Comparison of ENCODE assay signal across 3 cellular contexts in the genomic region with DNA sequence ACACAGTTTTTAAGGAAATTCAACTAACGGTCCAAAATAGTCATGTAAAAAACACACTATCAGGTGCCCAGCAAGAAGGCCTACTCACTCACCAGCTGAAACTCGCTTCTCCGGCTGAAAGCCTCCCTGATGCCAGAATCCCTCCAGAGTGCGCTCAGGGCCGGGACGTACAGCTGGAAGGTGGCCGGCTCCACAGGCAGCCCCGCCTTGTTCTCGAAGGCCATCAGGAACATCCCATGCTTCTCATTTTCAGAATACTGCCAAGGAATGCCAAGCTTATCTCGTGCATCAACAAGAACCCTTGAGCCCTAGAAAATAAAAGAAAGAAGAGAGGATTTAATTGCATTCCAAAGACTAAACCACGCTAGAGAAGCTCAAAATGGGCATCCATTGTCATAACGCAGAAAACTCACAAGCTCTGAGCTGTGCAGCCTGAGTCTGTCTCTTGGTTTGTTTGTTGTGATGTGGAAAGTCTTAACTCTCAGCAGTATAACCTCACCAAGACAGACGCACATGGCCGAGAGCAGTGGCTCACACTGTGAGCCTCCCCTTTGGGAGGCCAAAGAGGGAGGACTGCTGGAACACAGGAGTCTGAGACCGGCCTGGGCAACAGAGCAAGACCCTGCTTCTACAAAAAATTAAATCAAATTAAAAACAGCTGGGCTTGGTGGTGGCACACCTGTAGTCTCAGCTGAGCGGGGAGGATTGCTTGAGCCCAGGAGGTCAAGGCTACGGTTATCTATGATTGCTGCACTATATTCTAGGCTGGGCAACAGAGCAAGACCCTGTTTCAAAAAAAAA.
TF ChIP-seq lines count a peak whose summit lies in the region.

No MANE protein-coding gene starts in this region.

TF ChIP-seq in SK-N-SH treated with all-trans-retinoic acid at 6 μM for 48 hours, 23 proteins besides CTCF, POLR2A, EP300 and RAD21:
- TF ChIP-seq ARNTL (CRISPR knock-in tag; IDR thresholded peaks at IDR 0.05; ENCODE audit: borderline replicate concordance, low read depth): no peak
- TF ChIP-seq ISL1 (CRISPR knock-in tag; IDR thresholded peaks at IDR 0.05): peak; percentile 17; the same call in 1 of the 2 replicates
- TF ChIP-seq, protein P1, sequence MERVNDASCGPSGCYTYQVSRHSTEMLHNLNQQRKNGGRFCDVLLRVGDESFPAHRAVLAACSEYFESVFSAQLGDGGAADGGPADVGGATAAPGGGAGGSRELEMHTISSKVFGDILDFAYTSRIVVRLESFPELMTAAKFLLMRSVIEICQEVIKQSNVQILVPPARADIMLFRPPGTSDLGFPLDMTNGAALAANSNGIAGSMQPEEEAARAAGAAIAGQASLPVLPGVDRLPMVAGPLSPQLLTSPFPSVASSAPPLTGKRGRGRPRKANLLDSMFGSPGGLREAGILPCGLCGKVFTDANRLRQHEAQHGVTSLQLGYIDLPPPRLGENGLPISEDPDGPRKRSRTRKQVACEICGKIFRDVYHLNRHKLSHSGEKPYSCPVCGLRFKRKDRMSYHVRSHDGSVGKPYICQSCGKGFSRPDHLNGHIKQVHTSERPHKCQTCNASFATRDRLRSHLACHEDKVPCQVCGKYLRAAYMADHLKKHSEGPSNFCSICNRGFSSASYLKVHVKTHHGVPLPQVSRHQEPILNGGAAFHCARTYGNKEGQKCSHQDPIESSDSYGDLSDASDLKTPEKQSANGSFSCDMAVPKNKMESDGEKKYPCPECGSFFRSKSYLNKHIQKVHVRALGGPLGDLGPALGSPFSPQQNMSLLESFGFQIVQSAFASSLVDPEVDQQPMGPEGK (CRISPR knock-in tag; IDR thresholded peaks at IDR 0.05; ENCODE audit: borderline replicate concordance): no peak
- TF ChIP-seq ZFP30 (CRISPR knock-in tag; IDR thresholded peaks at IDR 0.05): no peak
- TF ChIP-seq TOX (CRISPR knock-in tag; IDR thresholded peaks at IDR 0.05; ENCODE audit: borderline replicate concordance): no peak

TF ChIP-seq in SK-N-SH, 30 proteins besides CTCF, POLR2A, EP300 and RAD21:
- TF ChIP-seq TCF12 (IDR thresholded peaks at IDR 0.05) (no peak), POLR2AphosphoS5 (IDR thresholded peaks at IDR 0.05; ENCODE audit: low read depth, low read length) (no peak), SIN3A (IDR thresholded peaks at IDR 0.05; ENCODE audit: borderline replicate concordance, low read depth, low read length) (no peak), RFX5 (IDR thresholded peaks at IDR 0.05; ENCODE audit: low read length) (no peak), GATA2 (CRISPR knock-in tag; IDR thresholded peaks at IDR 0.05) (no peak), RXRA (IDR thresholded peaks at IDR 0.05; ENCODE audit: borderline replicate concordance, low read depth) (no peak)
- TF ChIP-seq, protein P2, sequence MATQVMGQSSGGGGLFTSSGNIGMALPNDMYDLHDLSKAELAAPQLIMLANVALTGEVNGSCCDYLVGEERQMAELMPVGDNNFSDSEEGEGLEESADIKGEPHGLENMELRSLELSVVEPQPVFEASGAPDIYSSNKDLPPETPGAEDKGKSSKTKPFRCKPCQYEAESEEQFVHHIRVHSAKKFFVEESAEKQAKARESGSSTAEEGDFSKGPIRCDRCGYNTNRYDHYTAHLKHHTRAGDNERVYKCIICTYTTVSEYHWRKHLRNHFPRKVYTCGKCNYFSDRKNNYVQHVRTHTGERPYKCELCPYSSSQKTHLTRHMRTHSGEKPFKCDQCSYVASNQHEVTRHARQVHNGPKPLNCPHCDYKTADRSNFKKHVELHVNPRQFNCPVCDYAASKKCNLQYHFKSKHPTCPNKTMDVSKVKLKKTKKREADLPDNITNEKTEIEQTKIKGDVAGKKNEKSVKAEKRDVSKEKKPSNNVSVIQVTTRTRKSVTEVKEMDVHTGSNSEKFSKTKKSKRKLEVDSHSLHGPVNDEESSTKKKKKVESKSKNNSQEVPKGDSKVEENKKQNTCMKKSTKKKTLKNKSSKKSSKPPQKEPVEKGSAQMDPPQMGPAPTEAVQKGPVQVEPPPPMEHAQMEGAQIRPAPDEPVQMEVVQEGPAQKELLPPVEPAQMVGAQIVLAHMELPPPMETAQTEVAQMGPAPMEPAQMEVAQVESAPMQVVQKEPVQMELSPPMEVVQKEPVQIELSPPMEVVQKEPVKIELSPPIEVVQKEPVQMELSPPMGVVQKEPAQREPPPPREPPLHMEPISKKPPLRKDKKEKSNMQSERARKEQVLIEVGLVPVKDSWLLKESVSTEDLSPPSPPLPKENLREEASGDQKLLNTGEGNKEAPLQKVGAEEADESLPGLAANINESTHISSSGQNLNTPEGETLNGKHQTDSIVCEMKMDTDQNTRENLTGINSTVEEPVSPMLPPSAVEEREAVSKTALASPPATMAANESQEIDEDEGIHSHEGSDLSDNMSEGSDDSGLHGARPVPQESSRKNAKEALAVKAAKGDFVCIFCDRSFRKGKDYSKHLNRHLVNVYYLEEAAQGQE (IDR thresholded peaks at IDR 0.05; ENCODE audit: low read depth, low read length): no peak
- TF ChIP-seq, protein P3, sequence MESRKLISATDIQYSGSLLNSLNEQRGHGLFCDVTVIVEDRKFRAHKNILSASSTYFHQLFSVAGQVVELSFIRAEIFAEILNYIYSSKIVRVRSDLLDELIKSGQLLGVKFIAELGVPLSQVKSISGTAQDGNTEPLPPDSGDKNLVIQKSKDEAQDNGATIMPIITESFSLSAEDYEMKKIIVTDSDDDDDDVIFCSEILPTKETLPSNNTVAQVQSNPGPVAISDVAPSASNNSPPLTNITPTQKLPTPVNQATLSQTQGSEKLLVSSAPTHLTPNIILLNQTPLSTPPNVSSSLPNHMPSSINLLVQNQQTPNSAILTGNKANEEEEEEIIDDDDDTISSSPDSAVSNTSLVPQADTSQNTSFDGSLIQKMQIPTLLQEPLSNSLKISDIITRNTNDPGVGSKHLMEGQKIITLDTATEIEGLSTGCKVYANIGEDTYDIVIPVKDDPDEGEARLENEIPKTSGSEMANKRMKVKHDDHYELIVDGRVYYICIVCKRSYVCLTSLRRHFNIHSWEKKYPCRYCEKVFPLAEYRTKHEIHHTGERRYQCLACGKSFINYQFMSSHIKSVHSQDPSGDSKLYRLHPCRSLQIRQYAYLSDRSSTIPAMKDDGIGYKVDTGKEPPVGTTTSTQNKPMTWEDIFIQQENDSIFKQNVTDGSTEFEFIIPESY (IDR thresholded peaks at IDR 0.05; ENCODE audit: borderline replicate concordance, low read depth): no peak

TF ChIP-seq in HepG2, 621 proteins besides CTCF, POLR2A, EP300 and RAD21:
- TF ChIP-seq ZNF703 (CRISPR knock-in tag; IDR thresholded peaks at IDR 0.05; ENCODE audit: borderline replicate concordance): no peak
- TF ChIP-seq ZNF24 (IDR thresholded peaks at IDR 0.05): no peak
- no peak for TF ChIP-seq ZNF224 (CRISPR knock-in tag; IDR thresholded peaks at IDR 0.05)
- TF ChIP-seq ZBTB8A (CRISPR knock-in tag; IDR thresholded peaks at IDR 0.05; ENCODE audit: borderline replicate concordance, low read depth): no peak
- TF ChIP-seq, protein P4, sequence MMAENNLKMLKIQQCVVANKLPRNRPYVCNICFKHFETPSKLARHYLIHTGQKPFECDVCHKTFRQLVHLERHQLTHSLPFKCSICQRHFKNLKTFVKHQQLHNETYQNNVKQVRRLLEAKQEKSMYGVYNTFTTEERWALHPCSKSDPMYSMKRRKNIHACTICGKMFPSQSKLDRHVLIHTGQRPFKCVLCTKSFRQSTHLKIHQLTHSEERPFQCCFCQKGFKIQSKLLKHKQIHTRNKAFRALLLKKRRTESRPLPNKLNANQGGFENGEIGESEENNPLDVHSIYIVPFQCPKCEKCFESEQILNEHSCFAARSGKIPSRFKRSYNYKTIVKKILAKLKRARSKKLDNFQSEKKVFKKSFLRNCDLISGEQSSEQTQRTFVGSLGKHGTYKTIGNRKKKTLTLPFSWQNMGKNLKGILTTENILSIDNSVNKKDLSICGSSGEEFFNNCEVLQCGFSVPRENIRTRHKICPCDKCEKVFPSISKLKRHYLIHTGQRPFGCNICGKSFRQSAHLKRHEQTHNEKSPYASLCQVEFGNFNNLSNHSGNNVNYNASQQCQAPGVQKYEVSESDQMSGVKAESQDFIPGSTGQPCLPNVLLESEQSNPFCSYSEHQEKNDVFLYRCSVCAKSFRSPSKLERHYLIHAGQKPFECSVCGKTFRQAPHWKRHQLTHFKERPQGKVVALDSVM (CRISPR knock-in tag; IDR thresholded peaks at IDR 0.05): peak; percentile 67
